1 cellular context compared by ENCODE assay signal in genomic region chr2:172580544-172580943, GRCh38.
TF ChIP-seq lines count a peak whose summit lies in the region.

No MANE protein-coding gene starts in this region.

TF ChIP-seq in SK-N-SH, 30 proteins besides CTCF, POLR2A, EP300 and RAD21 (continued from another document):
- TF ChIP-seq PBX3 (IDR thresholded peaks at IDR 0.05) (no peak), ZBTB33 (IDR thresholded peaks at IDR 0.05; ENCODE audit: borderline replicate concordance, low read depth) (no peak)
